In the genomic region with DNA sequence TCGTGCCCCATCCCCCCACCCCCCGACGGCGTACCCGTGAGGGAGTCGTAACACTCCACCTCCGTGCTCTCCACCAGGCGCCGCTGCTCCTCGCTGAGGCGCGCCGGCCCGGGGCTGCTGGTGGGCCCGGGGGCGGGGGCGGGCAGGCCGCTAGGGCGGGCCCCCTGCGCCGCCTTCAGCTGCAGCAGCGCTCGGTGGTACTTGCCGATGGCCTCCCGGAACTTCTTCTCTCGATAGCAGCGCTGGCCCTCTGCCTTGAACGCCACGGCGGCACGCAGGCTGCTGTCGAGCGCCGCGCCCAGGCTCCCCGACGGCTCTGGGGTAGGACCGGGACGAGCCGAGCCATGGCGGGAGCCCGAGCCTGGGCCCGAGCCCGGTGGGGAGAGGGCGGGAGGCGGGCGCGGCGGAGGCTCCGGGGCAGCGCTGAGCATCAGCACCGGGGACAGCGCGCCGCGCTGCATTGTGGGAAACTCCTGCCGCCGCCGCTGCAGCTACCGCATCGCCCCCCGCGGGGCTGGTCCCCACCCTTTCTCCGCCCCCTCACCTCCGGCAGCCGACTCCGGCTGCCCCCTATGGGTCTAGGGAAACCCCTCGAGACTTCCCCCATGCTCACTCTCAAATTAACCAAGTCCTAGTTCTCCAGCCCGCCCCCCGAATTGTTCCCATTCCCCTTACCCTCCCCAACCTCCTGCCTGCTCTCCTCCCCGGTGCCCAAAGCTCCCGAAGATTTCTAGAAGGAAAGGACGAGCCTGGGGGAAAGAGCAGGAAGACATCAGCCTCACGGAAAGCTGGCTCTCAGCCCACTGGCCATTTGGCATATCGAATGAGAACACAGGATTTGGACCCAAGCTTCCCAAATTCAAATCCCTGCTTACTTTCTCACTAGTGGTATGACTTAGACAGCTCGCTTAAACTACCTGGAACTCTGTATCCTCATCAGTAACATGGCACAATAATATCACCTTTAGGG, we compare ENCODE assay signal across 8 cellular contexts. TPM values are rescaled to one million over a fixed set of nuclear protein-coding genes. Genes with fewer than 3 reads are reported as not detected.
DNase-seq lines count a peak whose midpoint lies in the region; ATAC-seq and TF ChIP-seq lines count a peak whose summit lies in the region.

TSS of gene TTC9B (minus strand) at position 464 of the 970 bp plus-strand sequence. CDS start at position 461, 3 bp downstream.

- CTCF ChIA-PET in Panc1 (lab: Charles Lee): interaction anchor here (0.5 to 8.8 kb wide), 71 partner anchors 9 to 1700 kb away, joined by 3 to 153 read pairs (median 6); partner anchors contain the start of genes MAP3K10 and TIMM50
- CTCF ChIA-PET in naive thymus-derived CD4-positive, alpha-beta T cell (lab: Charles Lee): interaction anchor here (1.0 to 1.3 kb wide), 2 partner anchors 64 to 78 kb away, joined by 3 to 4 read pairs; no protein-coding TSS in a partner anchor

- peaks cover 35% of the 10 kb centered on the region for H3K4me1 Mint-ChIP-seq in brain
- peaks cover 9 to 16% (median 12%) of the 10 kb centered on the region in 7 donors for H3K4me1 Mint-ChIP-seq in naive thymus-derived CD4-positive, alpha-beta T cell

- peaks cover 9% of the 10 kb centered on the region; the same call in 1 of the 2 replicates for H3K9me3 ChIP-seq in Panc1 (ENCODE audit: control insufficient read depth, insufficient read depth, low read depth, low read length)
- H3K9me3 ChIP-seq in naive thymus-derived CD4-positive, alpha-beta T cell (ENCODE audit: control insufficient read depth in 2 of 3, low read length in 3 of 3): no peaks in the 10 kb centered on the region

- POLR2A ChIA-PET in Panc1 (lab: Charles Lee): interaction anchor here (0.6 to 1.3 kb wide), 14 partner anchors 12 to 836 kb away, joined by 3 to 18 read pairs (median 8); no protein-coding TSS in a partner anchor
- POLR2A ChIA-PET in naive thymus-derived CD4-positive, alpha-beta T cell (lab: Charles Lee): interaction anchor here (0.6 to 0.7 kb wide), 2 partner anchors 11 to 16 kb away, joined by 3 to 5 read pairs; no protein-coding TSS in a partner anchor

- H3K27ac ChIP-seq in Panc1 (ENCODE audit: low read length): peak within 1 kb of the TSS; percentile 5; the same call in 1 of the 2 replicates
- H3K27ac ChIP-seq in naive thymus-derived CD4-positive, alpha-beta T cell (ENCODE audit: low read depth, low read length): no peak within 1 kb of the TSS

- BruUV-seq in Panc1 (replicated peaks; lab: Mats Ljungman, UMichigan): no TSS peak

- peaks cover 23% of the 10 kb centered on the region for H3K27me3 ChIP-seq in Panc1 (ENCODE audit: control insufficient read depth, insufficient read depth, low read length)
- H3K27me3 ChIP-seq in naive thymus-derived CD4-positive, alpha-beta T cell (ENCODE audit: control insufficient read depth in 2 of 2, insufficient read depth in 2 of 2, low read length in 2 of 2): peaks cover 10 to 24% of the 10 kb centered on the region in 2 donors

- H3K27ac Mint-ChIP-seq in brain: peak within 1 kb of the TSS in 3 of 5 experiments; percentile 41 to 92 (median 82)
- H3K27ac Mint-ChIP-seq in naive thymus-derived CD4-positive, alpha-beta T cell: no peak within 1 kb of the TSS

- intact Hi-C loops in Panc1 (cut with micrococcal nuclease; ENCODE audit: unreplicated experiment): no loop called here
- intact Hi-C loops in naive thymus-derived CD4-positive, alpha-beta T cell (cut with micrococcal nuclease): loop anchor here in 1 of 2 donors (1.0 kb wide), 1 partner anchor 74 kb away; no protein-coding TSS in a partner anchor

- TF ChIP-seq CTCF in Panc1 (IDR thresholded peaks at IDR 0.05) (no peak), brain (conservative IDR thresholded peaks at IDR 0.05) (no peak)

- peak within 1 kb of the TSS; percentile 63 to 84 (median 82) for H3K4me3 Mint-ChIP-seq in brain
- no peak within 1 kb of the TSS for H3K4me3 Mint-ChIP-seq in naive thymus-derived CD4-positive, alpha-beta T cell

- ATAC-seq in Panc1 (peak; percentile 28), HG03280 (IDR thresholded peaks at IDR 0.05; ENCODE audit: unreplicated experiment) (no peak), GM21367 (IDR thresholded peaks at IDR 0.05; ENCODE audit: unreplicated experiment) (no peak)
- ATAC-seq in naive thymus-derived CD4-positive, alpha-beta T cell: peak; percentile 63

- H3K9me3 Mint-ChIP-seq in brain: peaks cover 3 to 6% (median 4%) of the 10 kb centered on the region in 5 experiments
- H3K9me3 Mint-ChIP-seq in naive thymus-derived CD4-positive, alpha-beta T cell: peaks cover 0 to 6% (median 2%) of the 10 kb centered on the region in 11 donors

- H3K36me3 ChIP-seq in Panc1 (ENCODE audit: control insufficient read depth, insufficient read depth, low read length): no peaks in the 10 kb centered on the region
- no peaks in the 10 kb centered on the region for H3K36me3 ChIP-seq in naive thymus-derived CD4-positive, alpha-beta T cell (ENCODE audit: control insufficient read depth in 2 of 3, insufficient read depth in 3 of 3, low read length in 3 of 3)

- in situ Hi-C loops in Panc1 (cut with HindIII; ENCODE audit: low pct_unique_long_range_greater_than_20kb, low sequenced_read_pairs): loop anchor here (5.0 kb wide), 1 partner anchor 44 kb away; no protein-coding TSS in a partner anchor

- H3K36me3 Mint-ChIP-seq in brain: peaks cover 4% of the 10 kb centered on the region
- peaks cover 0 to 8% (median 4%) of the 10 kb centered on the region in 5 donors for H3K36me3 Mint-ChIP-seq in naive thymus-derived CD4-positive, alpha-beta T cell

- H3K27me3 Mint-ChIP-seq in brain: peaks cover 48% of the 10 kb centered on the region
- H3K27me3 Mint-ChIP-seq in naive thymus-derived CD4-positive, alpha-beta T cell: peaks cover 36 to 51% (median 47%) of the 10 kb centered on the region in 5 donors

- peaks cover 27% of the 10 kb centered on the region for H3K4me1 ChIP-seq in Panc1 (ENCODE audit: control insufficient read depth, insufficient read depth, low read length)
- H3K4me1 ChIP-seq in naive thymus-derived CD4-positive, alpha-beta T cell (ENCODE audit: control insufficient read depth in 2 of 2, insufficient read depth in 2 of 2, low read length in 2 of 2): peaks cover 0 to 11% of the 10 kb centered on the region in 2 donors

- DNase-seq in EH (ENCODE audit: low read depth): peak; percentile 41
- no peak for DNase-seq in Panc1 (ENCODE audit: low read depth, low spot score)
- peak in 8 of 9 donors; percentile 44 to 66 (median 48) for DNase-seq in naive thymus-derived CD4-positive, alpha-beta T cell
- no peak for DNase-seq in H4 (ENCODE audit: low spot score)
- no peak for DNase-seq in NCI-H2196 (lab: John Stamatoyannopoulos, UW; ENCODE audit: unreplicated experiment)

- peak within 1 kb of the TSS; percentile 2 to 26 for H3K4me3 ChIP-seq in Panc1 (ENCODE audit: low read depth in 2 of 2, low read length in 2 of 2)
- H3K4me3 ChIP-seq in naive thymus-derived CD4-positive, alpha-beta T cell (ENCODE audit: low read length): no peak within 1 kb of the TSS

RNA-seq across cellular contexts. Expression of gene TTC9B, which starts in this region (rescaled TPM):
- 2.3 TPM for total RNA-seq in Panc1 (2021; ENCODE audit: unreplicated experiment)
- 1.8 TPM for polyA plus RNA-seq in Panc1 (2012; ENCODE audit: insufficient read length)
- 25.0 TPM for polyA plus RNA-seq in brain (ENCODE audit: insufficient read depth, low read depth, low replicate concordance)
- total RNA-seq in naive thymus-derived CD4-positive, alpha-beta T cell: not detected
- not detected for polyA plus RNA-seq in naive thymus-derived CD4-positive, alpha-beta T cell
- total RNA-seq in H4 (2014; rRNA removed; shearing (Covaris generic)): not detected in 2 replicates

Comparison
In these comparisons a context has a peak if more than half of its experiments do, and no peak if none do; other contexts are left out.
1. RNA of gene TTC9B (polyA plus RNA-seq): 25.0 TPM in brain (single experiment); not detected in naive thymus-derived CD4-positive, alpha-beta T cell; every median in the first group is over 10 times any median in the second.
2. Peak in DNase-seq and ATAC-seq in naive thymus-derived CD4-positive, alpha-beta T cell; RNA of the gene not detected or under 1 TPM.
3. H3K27ac Mint-ChIP-seq: peak in brain (3 of 5); none in naive thymus-derived CD4-positive, alpha-beta T cell (0 of 9).
4. H3K4me3 Mint-ChIP-seq: peak in brain (5 of 5); none in naive thymus-derived CD4-positive, alpha-beta T cell (0 of 10).